9 cellular contexts compared by ENCODE assay signal in genomic region chr12:5442251-5443006, GRCh38. TPM values are rescaled to one million over a fixed set of nuclear protein-coding genes. Genes with fewer than 3 reads are reported as not detected.
DNase-seq lines count a peak whose midpoint lies in the region; ATAC-seq and TF ChIP-seq lines count a peak whose summit lies in the region.
"Had no signal": no experiment of that assay in that cellular context is flagged by ENCODE, and none has a peak within 500 bp of the region (broad histone marks: within the 10 kb centered on the region; RNA-seq: fewer than 3 reads in every experiment).

No MANE protein-coding gene starts in this region.

- no peak for TF ChIP-seq POLR2A in vagina (IDR thresholded peaks at IDR 0.05)

- no peak overlapping the region for H3K4me3 Mint-ChIP-seq in WTC11
- H3K4me3 Mint-ChIP-seq: IgD-negative memory B cell had no signal

- intact Hi-C loops in vagina (cut with DNase I): no loop called here

- H3K36me3 ChIP-seq in MG63 (no peaks in the 10 kb centered on the region), vagina (no peaks in the 10 kb centered on the region)

- H3K27me3 Mint-ChIP-seq in WTC11 (ENCODE audit: low read depth): no peaks in the 10 kb centered on the region

- TF ChIP-seq CTCF in WTC11 (IDR thresholded peaks at IDR 0.05) (no peak), vagina (IDR thresholded peaks at IDR 0.05) (peak in 2 of 3 experiments; percentile 27 to 47), omental fat pad (IDR thresholded peaks at IDR 0.05) (no peak)

- H3K4me3 ChIP-seq in MG63: no peak overlapping the region
- H3K4me3 ChIP-seq in vagina: no peak overlapping the region

- POLR2A ChIA-PET in WTC11 (lab: Charles Lee): no interaction called here

- H3K27me3 ChIP-seq in MG63 (no peaks in the 10 kb centered on the region), vagina (no peaks in the 10 kb centered on the region)

- DNase-seq in DMS53 treated with DMSO at 0.1 percent for 48 hours (lab: John Stamatoyannopoulos, UW; ENCODE audit: unreplicated experiment) (peak; percentile 100), MG63 (peak; percentile 29), WTC11 (ENCODE audit: low spot score) (peak; percentile 31), iris pigment epithelial cell (ENCODE audit: low read depth) (peak; percentile 24), vagina (ENCODE audit: extremely low spot score in 2 of 2) (no peak), omental fat pad (ENCODE audit: low spot score) (no peak)
- DNase-seq in activated CD4-positive, alpha-beta T cell treated with anti-CD3 and anti-CD28 coated beads for 4 hours: no peak

- no peaks in the 10 kb centered on the region for H3K36me3 Mint-ChIP-seq in WTC11

- CTCF ChIA-PET in WTC11 (lab: Charles Lee): interaction anchor here (0.5 to 3.6 kb wide), 12 partner anchors 10 to 634 kb away, joined by 3 to 29 read pairs (median 4); partner anchors contain the start of gene NTF3

- peaks cover 25% of the 10 kb centered on the region for H3K4me1 ChIP-seq in vagina

- peak; percentile 86 for ATAC-seq in WTC11
- ATAC-seq in GM19397 (IDR thresholded peaks at IDR 0.05; ENCODE audit: unreplicated experiment): no peak
- no peak for ATAC-seq in omental fat pad (ENCODE audit: low FRiP score)

- no peak overlapping the region for H3K27ac ChIP-seq in vagina

- no peak overlapping the region for H3K27ac Mint-ChIP-seq in WTC11

- peaks cover 17% of the 10 kb centered on the region for H3K4me1 Mint-ChIP-seq in WTC11

- H3K9me3 ChIP-seq in MG63: no peaks in the 10 kb centered on the region
- no peaks in the 10 kb centered on the region for H3K9me3 ChIP-seq in vagina

- H3K9me3 Mint-ChIP-seq in WTC11: no peaks in the 10 kb centered on the region

TF ChIP-seq in WTC11, 78 proteins besides CTCF, POLR2A, EP300 and RAD21:
- TF ChIP-seq MYBL2 (CRISPR knock-in tag; IDR thresholded peaks at IDR 0.05) (no peak), USF1 (CRISPR knock-in tag; IDR thresholded peaks at IDR 0.05) (no peak), NR2C2 (CRISPR knock-in tag; IDR thresholded peaks at IDR 0.05) (no peak), ELF4 (CRISPR knock-in tag; IDR thresholded peaks at IDR 0.05; ENCODE audit: low read depth) (no peak), SP1 (CRISPR knock-in tag; conservative IDR thresholded peaks at IDR 0.05) (no peak), ZNF121 (CRISPR knock-in tag; IDR thresholded peaks at IDR 0.05) (no peak), E2F4 (CRISPR knock-in tag; IDR thresholded peaks at IDR 0.05; ENCODE audit: borderline replicate concordance, low read depth) (no peak)
TF ChIP-seq in WTC11: peak in this region for 0.

RNA-seq across cellular contexts. Expression of gene NTF3, which starts 10.5 kb away (rescaled TPM):
- total RNA-seq in MG63 (2014; rRNA removed; shearing (Covaris generic); ENCODE audit: low replicate concordance): not detected in 2 replicates
- 1.2 to 1.5 TPM (median 1.3 TPM) in 3 replicates for total RNA-seq in WTC11 (2021)
- 1.7 TPM for total RNA-seq in vagina
- not detected for total RNA-seq in omental fat pad

Comparison
In these comparisons a context has a peak if more than half of its experiments do, and no peak if none do; other contexts are left out.
1. DNase-seq: peak in DMS53 treated with DMSO at 0.1 percent for 48 hours (single experiment), MG63 (single experiment), WTC11 (single experiment) and iris pigment epithelial cell (single experiment); none in vagina (0 of 2), activated CD4-positive, alpha-beta T cell treated with anti-CD3 and anti-CD28 coated beads for 4 hours (0 of 2) and omental fat pad (single experiment).
2. CTCF ChIP-seq: peak in vagina (2 of 3); none in WTC11 (single experiment) and omental fat pad (0 of 3).